In genomic region chr22:50506611-50507420, GRCh38 we compare ENCODE assay signal across 9 cellular contexts. TPM values are rescaled to one million over a fixed set of nuclear protein-coding genes. Genes with fewer than 3 reads are reported as not detected.
A peak's percentile ranks its signal among the peaks of the same experiment; 100 is the strongest.
DNase-seq lines count a peak whose midpoint lies in the region; ATAC-seq, FAIRE-seq and TF ChIP-seq lines count a peak whose summit lies in the region.
"Had no signal": no experiment of that assay in that cellular context is flagged by ENCODE, and none has a peak within 500 bp of the region (broad histone marks: within the 10 kb centered on the region; RNA-seq: fewer than 3 reads in every experiment).

No MANE protein-coding gene starts in this region.

- H3K27ac Mint-ChIP-seq in T-cell: peak overlapping the region; percentile 93 to 94

- 14 to 21% methylated on average over 16 to 21 of the region's 21 CpGs for WGBS in pancreas, 2 donors

- no peaks in the 10 kb centered on the region for H3K27me3 Mint-ChIP-seq in T-cell

- no peaks in the 10 kb centered on the region for H3K27me3 ChIP-seq in pancreas

- peaks cover 20 to 24% (median 21%) of the 10 kb centered on the region in 3 donors for H3K4me1 Mint-ChIP-seq in T-cell

- intact Hi-C loops in pancreas (cut with DNase I): loop anchor here in 2 of 3 donors (5.0 to 10.0 kb wide), 2 partner anchors 260 to 262 kb away; partner anchors contain the start of gene TUBGCP6 (in 2 of the 2)

- H3K4me1 ChIP-seq in pancreas: peaks cover 0 to 13% (median 0%) of the 10 kb centered on the region in 3 donors

- H3K9me3 ChIP-seq in pancreas: no peaks in the 10 kb centered on the region

- no peak for DNase-seq in HFF-Myc (ENCODE audit: extremely low read depth, low read depth)
- no peak for DNase-seq in T-cell
- no peak for DNase-seq in fibroblast of pulmonary artery (ENCODE audit: low read depth)
- DNase-seq in pancreas: peak; percentile 72 to 93 (median 86)

- CTCF ChIA-PET in T-cell (lab: Charles Lee): interaction anchor here in 1 of 2 donors (2.8 to 2.9 kb wide), 2 partner anchors 19 to 114 kb away, joined by 15 to 62 read pairs; partner anchors contain the start of gene SCO2

- H3K27ac ChIP-seq in C4-2B (peak overlapping the region; percentile 85), pancreas (peak overlapping the region; percentile 66 to 75 (median 71))

- no peaks in the 10 kb centered on the region for H3K9me3 Mint-ChIP-seq in T-cell

- no peak for FAIRE-seq in pancreas (lab: Jason Lieb, UNC)

- peak overlapping the region; percentile 87 for H3K4me3 ChIP-seq in HFF-Myc (replicated peaks; ENCODE audit: low read depth, low read length)
- peak overlapping the region; percentile 96 for H3K4me3 ChIP-seq in fibroblast of pulmonary artery (replicated peaks; ENCODE audit: low read depth, low read length)
- H3K4me3 ChIP-seq in pancreas: peak overlapping the region; percentile 68 to 90 (median 83)

- no peak for ATAC-seq in T-cell (replicated peaks in 1 of 4)
- ATAC-seq in pancreas: peak; percentile 23 to 45 (median 35)
- ATAC-seq in activated CD4-positive, CD25-positive, alpha-beta regulatory T cell treated with anti-CD3 and anti-CD28 coated beads, Interleukin-2, amount 50 U/mL, for 24 hours: no peak
- ATAC-seq in GM18909 (IDR thresholded peaks at IDR 0.05; ENCODE audit: poor library complexity, unreplicated experiment): no peak
- no peak for ATAC-seq in GM18867 (IDR thresholded peaks at IDR 0.05; ENCODE audit: unreplicated experiment)

- no peaks in the 10 kb centered on the region for H3K36me3 Mint-ChIP-seq in T-cell

- TF ChIP-seq CTCF in C4-2B (conservative IDR thresholded peaks at IDR 0.05): no peak
- TF ChIP-seq CTCF in HFF-Myc (IDR thresholded peaks at IDR 0.05; ENCODE audit: low read depth, low read length, missing control alignments): no peak
- TF ChIP-seq CTCF in fibroblast of pulmonary artery (IDR thresholded peaks at IDR 0.05; ENCODE audit: low read length, missing control alignments): no peak
- TF ChIP-seq CTCF in pancreas (IDR thresholded peaks at IDR 0.05): no peak

- POLR2A ChIA-PET in T-cell (lab: Charles Lee): no interaction called here

- H3K36me3 ChIP-seq in pancreas: peaks cover 0 to 15% (median 0%) of the 10 kb centered on the region in 3 donors

- peak overlapping the region; percentile 92 to 94 (median 93) for H3K4me3 Mint-ChIP-seq in T-cell

RNA-seq across cellular contexts. Expression of gene LMF2, which starts 0.7 kb away (rescaled TPM):
- 100 to 1,000 TPM in 4 of 5 donors, 10 to 100 TPM in 1; 90.5 to 188 (median 185) TPM for total RNA-seq in T-cell
- total RNA-seq in pancreas: 100 to 1,000 TPM in 4 of 6 donors, 10 to 100 TPM in 2; 50.3 to 162 (median 122) TPM
- polyA plus RNA-seq in pancreas: 100 to 1,000 TPM; 142 to 175 TPM

RNA-seq across cellular contexts. Expression of gene NCAPH2, which starts 1.2 kb away (rescaled TPM):
- total RNA-seq in T-cell: 100 to 1,000 TPM in 2 of 5 donors, 10 to 100 TPM in 3; 80.1 to 110 (median 94.6) TPM
- 10 to 100 TPM; 15.9 to 27.1 (median 23.0) TPM for total RNA-seq in pancreas
- polyA plus RNA-seq in pancreas: 10 to 100 TPM; 56.8 to 70.1 TPM

RNA-seq across cellular contexts. Expression of gene SCO2, which starts 18.6 kb away (rescaled TPM):
- 1 to 10 TPM; 3.3 to 5.6 (median 4.0) TPM for total RNA-seq in T-cell
- total RNA-seq in pancreas: 1 to 10 TPM in 5 of 6 donors, not detected in 1; 1.2 to 3.1 (median 1.6) TPM
- polyA plus RNA-seq in pancreas: 1 to 10 TPM in 1 of 2 donors, under 1 TPM in 1; 0.65 to 3.8 TPM

RNA-seq across cellular contexts. Expression of gene MIOX, which starts 20.2 kb away (rescaled TPM):
- total RNA-seq in T-cell (under 1 TPM in 4 of 5 donors, not detected in 1; 0.36 to 0.70 (median 0.54) TPM), pancreas (under 1 TPM in 3 of 6 donors, not detected in 3; 0.40 to 0.54 (median 0.50) TPM)
- 1 to 10 TPM; 1.5 to 2.9 TPM for polyA plus RNA-seq in pancreas
- total RNA-seq: HT1080 had no signal

RNA-seq across cellular contexts. Expression of gene TYMP, which starts 23.0 kb away (rescaled TPM):
- 10 to 100 TPM; 11.6 to 29.1 (median 14.9) TPM for total RNA-seq in T-cell
- total RNA-seq in pancreas: 10 to 100 TPM in 4 of 6 donors, 1 to 10 TPM in 2; 5.8 to 68.6 (median 12.4) TPM
- polyA plus RNA-seq in pancreas: 10 to 100 TPM; 36.0 to 58.6 TPM

Comparison
In these comparisons a context has a peak if more than half of its experiments do, and no peak if none do; other contexts are left out.
1. DNase-seq: peak in pancreas (6 of 6); none in HFF-Myc (single experiment), T-cell (0 of 34) and fibroblast of pulmonary artery (single experiment).
2. ATAC-seq: peak in pancreas (4 of 4); none in T-cell (0 of 4), activated CD4-positive, CD25-positive, alpha-beta regulatory T cell treated with anti-CD3 and anti-CD28 coated beads, Interleukin-2, amount 50 U/mL, for 24 hours (0 of 2), GM18909 (single experiment) and GM18867 (single experiment).
3. Peak in every context shown above with its lines, with median percentiles within 50 percentile points of each other: H3K4me3 ChIP-seq.